Comparison of ENCODE assay signal across 15 cellular contexts in the genomic region with DNA sequence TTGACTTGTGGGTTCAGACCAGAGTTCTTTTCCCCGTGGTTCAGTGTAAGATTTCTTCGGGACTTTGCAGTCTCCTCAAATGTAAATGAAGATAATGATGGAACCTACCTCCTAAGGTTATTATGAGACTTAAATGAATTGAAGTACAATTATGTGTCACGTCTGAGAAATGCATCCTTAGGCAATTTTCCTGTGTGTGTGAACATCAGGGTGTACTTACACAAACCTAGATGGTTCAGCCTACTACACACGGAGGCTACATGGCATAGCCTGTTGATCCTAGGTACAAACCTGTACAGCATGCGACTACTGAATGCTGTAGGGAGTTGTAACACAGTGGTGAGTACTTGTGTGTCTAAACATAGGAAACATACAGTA. TPM values are rescaled to one million over a fixed set of nuclear protein-coding genes. Genes with fewer than 3 reads are reported as not detected.
DNase-seq lines count a peak whose midpoint lies in the region; ATAC-seq and TF ChIP-seq lines count a peak whose summit lies in the region.
"Had no signal": no experiment of that assay in that cellular context is flagged by ENCODE, and none has a peak within 500 bp of the region (broad histone marks: within the 10 kb centered on the region; RNA-seq: fewer than 3 reads in every experiment).

No MANE protein-coding gene starts in this region.

- H3K9me3 ChIP-seq in endodermal cell (ENCODE audit: control insufficient read depth, low read length) (peaks cover 24% of the 10 kb centered on the region), suprapubic skin (no peaks in the 10 kb centered on the region)
- H3K9me3 ChIP-seq: body of pancreas had no signal

- no peak overlapping the region for H3K9ac ChIP-seq in endodermal cell (ENCODE audit: extremely low read depth, low read length, poor library complexity, severe bottlenecking)

- H3K36me3 ChIP-seq in endodermal cell (ENCODE audit: control insufficient read depth, insufficient read depth, low read length): peaks cover 12% of the 10 kb centered on the region
- no peaks in the 10 kb centered on the region for H3K36me3 ChIP-seq in suprapubic skin

- TF ChIP-seq POLR2A in suprapubic skin (IDR thresholded peaks at IDR 0.05): no peak

- peak overlapping the region; percentile 89 for H3K4me3 ChIP-seq in endodermal cell (ENCODE audit: low read length)
- H3K4me3 ChIP-seq in suprapubic skin: no peak overlapping the region
- H3K4me3 ChIP-seq: body of pancreas had no signal

- H3K27ac ChIP-seq in endodermal cell (ENCODE audit: low read depth, low read length) (no peak overlapping the region), suprapubic skin (peak overlapping the region; percentile 71)
- H3K27ac ChIP-seq: C4-2B had no signal

- H3K4me1 ChIP-seq in endodermal cell (ENCODE audit: control insufficient read depth, insufficient read depth, low read length): no peaks in the 10 kb centered on the region
- H3K4me1 ChIP-seq in suprapubic skin: peaks cover 35% of the 10 kb centered on the region

- peaks cover 5% of the 10 kb centered on the region for H3K36me3 Mint-ChIP-seq in activated T-helper 17 cell treated with anti-CD3 and anti-CD28 coated beads, Interleukin-2, amount 50 U/mL, for 72 hours (ENCODE audit: low read depth)
- peaks cover 13% of the 10 kb centered on the region for H3K36me3 Mint-ChIP-seq in endodermal cell (ENCODE audit: low read depth)
- H3K36me3 Mint-ChIP-seq in mesothelial cell of epicardium: no peaks in the 10 kb centered on the region
- H3K36me3 Mint-ChIP-seq in T-helper 2 cell treated with Interferon-gamma antibody and Interleukin-4, amounts not matched to agents 5 μg/mL and 100 μg/mL, for 36 hours (ENCODE audit: low read depth): peaks cover 4% of the 10 kb centered on the region

- H3K4me3 Mint-ChIP-seq in activated T-helper 17 cell treated with anti-CD3 and anti-CD28 coated beads, Interleukin-2, amount 50 U/mL, for 72 hours: peak overlapping the region; percentile 52
- H3K4me3 Mint-ChIP-seq in endodermal cell (peak overlapping the region; percentile 92), mesothelial cell of epicardium (peak overlapping the region; percentile 56)
- no peak overlapping the region for H3K4me3 Mint-ChIP-seq in T-helper 2 cell treated with Interferon-gamma antibody and Interleukin-4, amounts not matched to agents 5 μg/mL and 100 μg/mL, for 36 hours
- H3K4me3 Mint-ChIP-seq: HFFc6 had no signal

- H3K27me3 Mint-ChIP-seq in activated T-helper 17 cell treated with anti-CD3 and anti-CD28 coated beads, Interleukin-2, amount 50 U/mL, for 72 hours: peaks cover 58% of the 10 kb centered on the region
- peaks cover 34% of the 10 kb centered on the region for H3K27me3 Mint-ChIP-seq in endodermal cell (ENCODE audit: insufficient read depth)
- peaks cover 49% of the 10 kb centered on the region for H3K27me3 Mint-ChIP-seq in mesothelial cell of epicardium (ENCODE audit: low read depth)
- H3K27me3 Mint-ChIP-seq in T-helper 2 cell treated with Interferon-gamma antibody and Interleukin-4, amounts not matched to agents 5 μg/mL and 100 μg/mL, for 36 hours (ENCODE audit: low read depth): peaks cover 65% of the 10 kb centered on the region

- peaks cover 5% of the 10 kb centered on the region for H3K4me1 Mint-ChIP-seq in activated T-helper 17 cell treated with anti-CD3 and anti-CD28 coated beads, Interleukin-2, amount 50 U/mL, for 72 hours
- H3K4me1 Mint-ChIP-seq in endodermal cell (peaks cover 33% of the 10 kb centered on the region), mesothelial cell of epicardium (peaks cover 14% of the 10 kb centered on the region)
- H3K4me1 Mint-ChIP-seq in T-helper 2 cell treated with Interferon-gamma antibody and Interleukin-4, amounts not matched to agents 5 μg/mL and 100 μg/mL, for 36 hours (ENCODE audit: low read depth): peaks cover 2% of the 10 kb centered on the region

- no peak overlapping the region for H3K27ac Mint-ChIP-seq in activated T-helper 17 cell treated with anti-CD3 and anti-CD28 coated beads, Interleukin-2, amount 50 U/mL, for 72 hours
- H3K27ac Mint-ChIP-seq in endodermal cell (no peak overlapping the region), mesothelial cell of epicardium (no peak overlapping the region)
- H3K27ac Mint-ChIP-seq in T-helper 2 cell treated with Interferon-gamma antibody and Interleukin-4, amounts not matched to agents 5 μg/mL and 100 μg/mL, for 36 hours: no peak overlapping the region
- H3K27ac Mint-ChIP-seq: HFFc6 had no signal

- no peak for DNase-seq in endodermal cell
- DNase-seq in mesothelial cell of epicardium (ENCODE audit: low spot score in 2 of 2, unreplicated experiment in 2 of 2): no peak
- no peak for DNase-seq in suprapubic skin (ENCODE audit: low spot score in 2 of 2)
- DNase-seq in hippocampal formation (lab: John Stamatoyannopoulos, UW): no peak
- no peak for DNase-seq in T-helper 2 cell treated with Interferon-gamma antibody and Interleukin-4, amounts not matched to agents 5 μg/mL and 100 μg/mL, for 36 hours (ENCODE audit: low spot score)
- DNase-seq: activated effector memory CD4-positive, alpha-beta T cell treated with anti-CD3 and anti-CD28 coated beads, Interleukin-2, amount 50 U/mL, for 16 hours; DND-41; HFFc6; Kasumi-1; NCI-H1694; NCI-H526 had no signal

- no peak for TF ChIP-seq EP300 in suprapubic skin (IDR thresholded peaks at IDR 0.05)

- TF ChIP-seq CTCF in endodermal cell (conservative IDR thresholded peaks at IDR 0.05): no peak
- TF ChIP-seq CTCF in mesothelial cell of epicardium (IDR thresholded peaks at IDR 0.05; ENCODE audit: unreplicated experiment): no peak
- TF ChIP-seq CTCF in suprapubic skin (IDR thresholded peaks at IDR 0.05): no peak

- peaks cover 5% of the 10 kb centered on the region for H3K27me3 ChIP-seq in endodermal cell (ENCODE audit: control insufficient read depth, insufficient read depth, low read length, poor library complexity, severe bottlenecking)
- peaks cover 19% of the 10 kb centered on the region for H3K27me3 ChIP-seq in suprapubic skin

- WGBS in endodermal cell (ENCODE audit: insufficient coverage in 1 of 2, insufficient read length in 1 of 2), 2 experiments: 88 to 100% methylated on average over 2 to 5 of the region's 5 CpGs
- WGBS in suprapubic skin: 45% methylated on average over 5 of the region's 5 CpGs

- no peak for ATAC-seq in activated T-helper 17 cell treated with anti-CD3 and anti-CD28 coated beads, Interleukin-2, amount 50 U/mL, for 72 hours (replicated peaks)
- ATAC-seq in GM18868 (IDR thresholded peaks at IDR 0.05; ENCODE audit: unreplicated experiment): no peak
- ATAC-seq: body of pancreas had no signal

- peaks cover 3% of the 10 kb centered on the region for H3K9me3 Mint-ChIP-seq in activated T-helper 17 cell treated with anti-CD3 and anti-CD28 coated beads, Interleukin-2, amount 50 U/mL, for 72 hours
- H3K9me3 Mint-ChIP-seq in endodermal cell (peaks cover under 1% of the 10 kb centered on the region), mesothelial cell of epicardium (peaks cover 12% of the 10 kb centered on the region)
- H3K9me3 Mint-ChIP-seq in T-helper 2 cell treated with Interferon-gamma antibody and Interleukin-4, amounts not matched to agents 5 μg/mL and 100 μg/mL, for 36 hours: peaks cover 1% of the 10 kb centered on the region

RNA-seq across cellular contexts. Expression of a gene that starts 1.1 kb away (rescaled TPM):
- total RNA-seq in activated T-helper 17 cell treated with anti-CD3 and anti-CD28 coated beads, Interleukin-2, amount 50 U/mL, for 72 hours: not detected
- 10 to 100 TPM; 58.7 to 74.3 TPM for total RNA-seq in endodermal cell
- 18.7 TPM for polyA plus RNA-seq in endodermal cell (2013, experiment 1 of 2)
- 24.6 TPM for polyA plus RNA-seq in endodermal cell (2013, experiment 2 of 2)
- 1.7 to 2.1 TPM (median 1.8 TPM) in 3 replicates for total RNA-seq in mesothelial cell of epicardium
- total RNA-seq in suprapubic skin: 1 to 10 TPM in 3 of 4 donors, under 1 TPM in 1; 0.78 to 6.4 (median 4.7) TPM
- total RNA-seq: HFFc6 had no signal

Comparison
In these comparisons a context has a peak if more than half of its experiments do, and no peak if none do; other contexts are left out.
1. RNA of a gene that starts 1.1 kb away (total RNA-seq): 58.7 to 74.3 TPM in endodermal cell; 0.78 to 6.4 TPM in suprapubic skin, 1.7 to 2.1 TPM in mesothelial cell of epicardium and not detected in activated T-helper 17 cell treated with anti-CD3 and anti-CD28 coated beads, Interleukin-2, amount 50 U/mL, for 72 hours; every median in the first group is over 4 times any median in the second.